Comparison of ENCODE assay signal across 8 cellular contexts in the genomic region with DNA sequence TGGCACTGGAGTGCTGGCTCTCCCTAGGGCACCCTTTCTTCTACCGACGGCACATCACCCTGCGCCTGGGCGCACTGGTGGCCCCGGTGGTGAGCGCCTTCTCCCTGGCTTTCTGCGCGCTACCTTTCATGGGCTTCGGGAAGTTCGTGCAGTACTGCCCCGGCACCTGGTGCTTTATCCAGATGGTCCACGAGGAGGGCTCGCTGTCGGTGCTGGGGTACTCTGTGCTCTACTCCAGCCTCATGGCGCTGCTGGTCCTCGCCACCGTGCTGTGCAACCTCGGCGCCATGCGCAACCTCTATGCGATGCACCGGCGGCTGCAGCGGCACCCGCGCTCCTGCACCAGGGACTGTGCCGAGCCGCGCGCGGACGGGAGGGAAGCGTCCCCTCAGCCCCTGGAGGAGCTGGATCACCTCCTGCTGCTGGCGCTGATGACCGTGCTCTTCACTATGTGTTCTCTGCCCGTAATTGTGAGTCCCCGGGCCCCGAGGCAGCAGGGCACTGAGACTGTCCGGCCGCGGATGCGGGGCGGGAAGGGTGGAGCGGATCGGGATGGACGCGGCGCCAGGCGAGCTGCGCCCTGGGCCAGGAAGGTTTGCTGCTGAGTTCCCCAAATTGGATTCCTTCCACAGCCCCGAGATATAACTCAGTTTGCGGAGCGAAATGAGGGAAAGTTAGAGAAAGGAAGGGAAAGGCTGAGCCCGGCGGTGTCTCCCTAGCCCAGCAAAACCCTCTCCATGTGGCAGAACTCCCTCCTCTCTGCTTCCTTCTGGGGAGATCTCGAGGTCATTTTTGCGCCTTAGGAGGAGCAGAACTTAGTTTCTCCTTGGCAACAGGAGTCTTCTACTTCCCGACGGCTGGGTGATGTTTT. TPM values are rescaled to one million over a fixed set of nuclear protein-coding genes. Genes with fewer than 3 reads are reported as not detected.
DNase-seq lines count a peak whose midpoint lies in the region; ATAC-seq, FAIRE-seq and TF ChIP-seq lines count a peak whose summit lies in the region.

No MANE protein-coding gene starts in this region.

- peaks cover 0 to 3% (median 0%) of the 10 kb centered on the region in 3 experiments; a peak in 2 of 7 replicates for H3K36me3 Mint-ChIP-seq in H9 (ENCODE audit: insufficient read depth in 1 of 3, low read depth in 3 of 3)
- peaks cover 3% of the 10 kb centered on the region for H3K36me3 Mint-ChIP-seq in activated T-helper 2 cell treated with anti-CD3 and anti-CD28 coated beads, Interferon-gamma antibody, Interleukin-2, Interleukin-4, amounts not matched to agents 10 μg/mL and 5 μg/mL and 100 μg/mL, durations not matched to agents 14 hours and 24 hours and 36 hours (ENCODE audit: low read depth)

- no peak overlapping the region for H3K23ac ChIP-seq in H9 (ENCODE audit: insufficient read length, low read depth, low read length)

- peak overlapping the region; percentile 24 for H2AFZ ChIP-seq in H9 (ENCODE audit: low read length)

- H3K27me3 ChIP-seq in H9 (ENCODE audit: insufficient read depth, low read length) (peaks cover 39% of the 10 kb centered on the region), small intestine (ENCODE audit: control insufficient read depth in 2 of 2, insufficient read depth in 2 of 2, low read length in 2 of 2) (peaks cover 0 to 5% of the 10 kb centered on the region in 2 donors)

- WGBS in H9 (ENCODE audit: extremely low coverage, insufficient read length, low lambda C conversion rate): no CpG with 5 or more reads among the region's 59 CpGs
- WGBS in small intestine, 3 donors: 2 to 7% (median 6%) methylated on average over 59 of the region's 59 CpGs

- no peak overlapping the region for H2BK12ac ChIP-seq in H9 (ENCODE audit: insufficient read length, low read depth, low read length)

- no peak overlapping the region for H2BK20ac ChIP-seq in H9 (ENCODE audit: low read depth, low read length, poor library complexity, severe bottlenecking)

- no peak for TF ChIP-seq CTCF in H9 (conservative IDR thresholded peaks at IDR 0.05)

- H3K56ac ChIP-seq in H9 (ENCODE audit: insufficient read length, low read depth, low read length): no peak overlapping the region

- no peak overlapping the region for H3K18ac ChIP-seq in H9 (ENCODE audit: insufficient read length, low read depth, low read length)

- DNase-seq in H9 (peak; percentile 51), hepatic stellate cell (ENCODE audit: low spot score) (peak; percentile 25), small intestine (no peak), DMS79 treated with DMSO at 0.1 percent for 48 hours (lab: John Stamatoyannopoulos, UW) (no peak), foreskin melanocyte (no peak), NCI-H2029 (lab: John Stamatoyannopoulos, UW) (no peak)
- no peak for DNase-seq in activated T-helper 2 cell treated with anti-CD3 and anti-CD28 coated beads, Interferon-gamma antibody, Interleukin-2, Interleukin-4, amounts not matched to agents 10 μg/mL and 5 μg/mL and 100 μg/mL, durations not matched to agents 14 hours and 24 hours and 36 hours (ENCODE audit: low spot score)

- peaks cover 21 to 25% of the 10 kb centered on the region in 2 experiments for H3K4me1 Mint-ChIP-seq in H9
- H3K4me1 Mint-ChIP-seq in activated T-helper 2 cell treated with anti-CD3 and anti-CD28 coated beads, Interferon-gamma antibody, Interleukin-2, Interleukin-4, amounts not matched to agents 10 μg/mL and 5 μg/mL and 100 μg/mL, durations not matched to agents 14 hours and 24 hours and 36 hours (ENCODE audit: low read depth): peaks cover 51% of the 10 kb centered on the region

- no peak overlapping the region for H4K91ac ChIP-seq in H9 (ENCODE audit: insufficient read length, low read depth, low read length)

- no peak overlapping the region for H3K9ac ChIP-seq in H9 (ENCODE audit: extremely low read depth, insufficient read length, low read length)

- H2BK15ac ChIP-seq in H9 (ENCODE audit: low read depth, low read length): no peak overlapping the region

- H4K5ac ChIP-seq in H9 (ENCODE audit: insufficient read length, low read depth, low read length): no peak overlapping the region

- H2BK5ac ChIP-seq in H9 (ENCODE audit: insufficient read length, low read length): no peak overlapping the region

- H4K8ac ChIP-seq in H9 (replicated peaks; ENCODE audit: insufficient read length, low read depth, low read length): no peak overlapping the region

- H3K4me3 Mint-ChIP-seq in H9: peak overlapping the region; percentile 73 to 90
- H3K4me3 Mint-ChIP-seq in activated T-helper 2 cell treated with anti-CD3 and anti-CD28 coated beads, Interferon-gamma antibody, Interleukin-2, Interleukin-4, amounts not matched to agents 10 μg/mL and 5 μg/mL and 100 μg/mL, durations not matched to agents 14 hours and 24 hours and 36 hours (ENCODE audit: low read depth): peak overlapping the region; percentile 87

- H3K9me3 ChIP-seq in H9 (ENCODE audit: control insufficient read depth, low read depth, low read length) (no peaks in the 10 kb centered on the region), small intestine (ENCODE audit: control insufficient read depth, low read depth) (no peaks in the 10 kb centered on the region)

- peaks cover 0 to 3% of the 10 kb centered on the region in 2 experiments; a peak in 2 of 5 replicates for H3K9me3 Mint-ChIP-seq in H9
- no peaks in the 10 kb centered on the region for H3K9me3 Mint-ChIP-seq in activated T-helper 2 cell treated with anti-CD3 and anti-CD28 coated beads, Interferon-gamma antibody, Interleukin-2, Interleukin-4, amounts not matched to agents 10 μg/mL and 5 μg/mL and 100 μg/mL, durations not matched to agents 14 hours and 24 hours and 36 hours

- peaks cover 78% of the 10 kb centered on the region for H3K27me3 Mint-ChIP-seq in H9 (ENCODE audit: low read depth)
- peaks cover 52% of the 10 kb centered on the region for H3K27me3 Mint-ChIP-seq in activated T-helper 2 cell treated with anti-CD3 and anti-CD28 coated beads, Interferon-gamma antibody, Interleukin-2, Interleukin-4, amounts not matched to agents 10 μg/mL and 5 μg/mL and 100 μg/mL, durations not matched to agents 14 hours and 24 hours and 36 hours (ENCODE audit: low read depth)

- H4K20me1 ChIP-seq in H9 (ENCODE audit: control insufficient read depth, insufficient read depth, insufficient read length): no peaks in the 10 kb centered on the region

- H3K4ac ChIP-seq in H9 (ENCODE audit: low read depth, low read length): no peak overlapping the region

- intact Hi-C loops in activated T-helper 2 cell treated with anti-CD3 and anti-CD28 coated beads, Interferon-gamma antibody, Interleukin-2, Interleukin-4, amounts not matched to agents 10 μg/mL and 5 μg/mL and 100 μg/mL, durations not matched to agents 14 hours and 24 hours and 36 hours (cut with micrococcal nuclease): no loop called here

- H2AK5ac ChIP-seq in H9 (ENCODE audit: insufficient read length, low read length): no peak overlapping the region

- ATAC-seq in GM19328 (IDR thresholded peaks at IDR 0.05; ENCODE audit: unreplicated experiment): no peak

- H3K4me2 ChIP-seq in H9 (ENCODE audit: insufficient read depth, insufficient read length, low read length): peak overlapping the region; percentile 65

- no peak overlapping the region; a peak in 1 of 7 replicates for H3K27ac Mint-ChIP-seq in H9
- no peak overlapping the region for H3K27ac Mint-ChIP-seq in activated T-helper 2 cell treated with anti-CD3 and anti-CD28 coated beads, Interferon-gamma antibody, Interleukin-2, Interleukin-4, amounts not matched to agents 10 μg/mL and 5 μg/mL and 100 μg/mL, durations not matched to agents 14 hours and 24 hours and 36 hours

- H2BK120ac ChIP-seq in H9 (ENCODE audit: low read depth, low read length, poor library complexity, severe bottlenecking): no peak overlapping the region

- no peaks in the 10 kb centered on the region for H3K36me3 ChIP-seq in small intestine (ENCODE audit: control insufficient read depth in 2 of 2, insufficient read depth in 2 of 2, low read length in 2 of 2)

- peaks cover 2% of the 10 kb centered on the region; the same call in 1 of the 2 replicates for H3K4me1 ChIP-seq in H9 (ENCODE audit: insufficient read depth, low read length)
- H3K4me1 ChIP-seq in small intestine (ENCODE audit: control insufficient read depth in 2 of 2, insufficient read depth in 1 of 2, low read depth in 1 of 2, low read length in 1 of 2): peaks cover 0 to 3% of the 10 kb centered on the region in 2 donors

- H3K4me3 ChIP-seq in small intestine (ENCODE audit: low read depth in 1 of 2, low read length in 2 of 2): peak overlapping the region; percentile 49 to 51

- H3K27ac ChIP-seq in H9 (ENCODE audit: insufficient read length, low read depth, low read length): no peak overlapping the region
- H3K27ac ChIP-seq in small intestine (ENCODE audit: low read depth in 1 of 2, low read length in 1 of 2): no peak overlapping the region

- no peaks in the 10 kb centered on the region for H3K79me1 ChIP-seq in H9 (ENCODE audit: insufficient read depth, low read depth, low read length, poor library complexity, severe bottlenecking)

- peaks cover 16% of the 10 kb centered on the region for H3K23me2 ChIP-seq in H9 (ENCODE audit: insufficient read length, low read depth, low read length, poor library complexity, severe bottlenecking)

- no peaks in the 10 kb centered on the region for H3K79me2 ChIP-seq in H9 (ENCODE audit: insufficient read depth, low read length)

- no peak overlapping the region for H3T11ph ChIP-seq in H9 (ENCODE audit: low read length)

- no peak for FAIRE-seq in small intestine (lab: Jason Lieb, UNC)

- H3K14ac ChIP-seq in H9 (ENCODE audit: insufficient read depth, low read length): no peak overlapping the region

RNA-seq across cellular contexts. Expression of a gene that starts 0.9 kb away (rescaled TPM):
- not detected in 2 replicates for total RNA-seq in H9 (2021)
- 0.07 and 0.25 TPM in 2 replicates for total RNA-seq in activated T-helper 2 cell treated with anti-CD3 and anti-CD28 coated beads, Interferon-gamma antibody, Interleukin-2, Interleukin-4, amounts not matched to agents 10 μg/mL and 5 μg/mL and 100 μg/mL, durations not matched to agents 14 hours and 24 hours and 36 hours
- polyA plus RNA-seq in small intestine: under 1 TPM in 1 of 3 donors, not detected in 2; 0.25 TPM

RNA-seq across cellular contexts. Expression of a gene that starts 45.7 kb away (rescaled TPM):
- 0.68 and 1.0 TPM in 2 replicates for total RNA-seq in H9 (2021)
- total RNA-seq in activated T-helper 2 cell treated with anti-CD3 and anti-CD28 coated beads, Interferon-gamma antibody, Interleukin-2, Interleukin-4, amounts not matched to agents 10 μg/mL and 5 μg/mL and 100 μg/mL, durations not matched to agents 14 hours and 24 hours and 36 hours: 53.3 and 54.1 TPM in 2 replicates
- 1 to 10 TPM in 2 of 3 donors, under 1 TPM in 1; 0.45 to 5.1 (median 2.3) TPM for polyA plus RNA-seq in small intestine

Comparison
In these comparisons a context has a peak if more than half of its experiments do, and no peak if none do; other contexts are left out.
1. DNase-seq: peak in H9 (single experiment) and hepatic stellate cell (single experiment); none in activated T-helper 2 cell treated with anti-CD3 and anti-CD28 coated beads, Interferon-gamma antibody, Interleukin-2, Interleukin-4, amounts not matched to agents 10 μg/mL and 5 μg/mL and 100 μg/mL, durations not matched to agents 14 hours and 24 hours and 36 hours (single experiment), small intestine (single experiment), DMS79 treated with DMSO at 0.1 percent for 48 hours (single experiment), foreskin melanocyte (single experiment) and NCI-H2029 (single experiment).
2. RNA of a gene that starts 45.7 kb away (total RNA-seq): 53.3 to 54.1 TPM in activated T-helper 2 cell treated with anti-CD3 and anti-CD28 coated beads, Interferon-gamma antibody, Interleukin-2, Interleukin-4, amounts not matched to agents 10 μg/mL and 5 μg/mL and 100 μg/mL, durations not matched to agents 14 hours and 24 hours and 36 hours; 0.68 to 1.0 TPM in H9; every median in the first group is over 10 times any median in the second.